Comparison of ENCODE assay signal across 15 cellular contexts in the genomic region with DNA sequence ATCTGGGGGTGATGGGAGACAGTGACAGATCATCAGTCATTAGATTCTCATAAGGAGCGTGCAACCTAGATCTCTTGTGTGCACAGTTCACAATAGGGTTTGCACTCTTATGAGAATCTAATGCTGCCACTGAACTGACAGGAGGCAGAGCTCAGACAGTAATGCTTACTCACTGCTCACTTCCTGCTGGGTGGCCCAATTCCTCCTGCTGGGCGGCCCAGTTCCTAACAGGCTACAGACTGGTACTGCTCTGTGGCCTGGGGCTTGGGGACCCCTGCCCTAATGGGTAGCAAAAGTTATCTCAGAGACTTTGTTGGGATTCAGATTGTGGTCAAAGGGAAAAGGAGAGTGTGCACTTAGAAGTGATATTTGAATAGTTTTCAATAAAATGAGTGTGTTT.
"Had no signal": no experiment of that assay in that cellular context is flagged by ENCODE, and none has a peak within 500 bp of the region (broad histone marks: within the 10 kb centered on the region; RNA-seq: fewer than 3 reads in every experiment).

No MANE protein-coding gene starts in this region.

- H3K4me1 ChIP-seq: breast epithelium, gastrocnemius medialis, left ventricle myocardium inferior, pancreas had no signal

- H3K9me3 ChIP-seq: breast epithelium, gastrocnemius medialis, pancreas had no signal

- H3K27me3 Mint-ChIP-seq: activated naive CD8-positive, alpha-beta T cell; activated T-cell treated with anti-CD3 and anti-CD28 coated beads, Interleukin-2, amount 50 U/mL, for 24 hours; stimulated activated naive CD8-positive, alpha-beta T cell treated with anti-CD3 and anti-CD28 coated beads, Interleukin-15, Interleukin-2, amounts not matched to agents 100 ng/mL and 50 ng/mL, for 24 hours had no signal

- H3K4me3 ChIP-seq: breast epithelium, gastrocnemius medialis, heart right ventricle, left ventricle myocardium inferior, neural progenitor cell, pancreas had no signal

- H3K27ac Mint-ChIP-seq: activated naive CD8-positive, alpha-beta T cell; activated T-cell treated with anti-CD3 and anti-CD28 coated beads, Interleukin-2, amount 50 U/mL, for 24 hours; neural progenitor cell; stimulated activated naive CD8-positive, alpha-beta T cell treated with anti-CD3 and anti-CD28 coated beads, Interleukin-15, Interleukin-2, amounts not matched to agents 100 ng/mL and 50 ng/mL, for 24 hours had no signal

- H3K27ac ChIP-seq: breast epithelium, gastrocnemius medialis, heart right ventricle, left ventricle myocardium inferior, neural progenitor cell, pancreas, VCaP had no signal

- H3K27me3 ChIP-seq: breast epithelium, heart right ventricle, neural progenitor cell, pancreas had no signal

- H3K9me3 Mint-ChIP-seq: stimulated activated naive CD8-positive, alpha-beta T cell treated with anti-CD3 and anti-CD28 coated beads, Interleukin-15, Interleukin-2, amounts not matched to agents 100 ng/mL and 50 ng/mL, for 24 hours had no signal

- H3K9ac ChIP-seq: neural progenitor cell had no signal

- DNase-seq: activated gamma-delta T cell; activated T-cell treated with anti-CD3 and anti-CD28 coated beads, Interleukin-2, amount 50 U/mL, for 24 hours; aorta; gastrocnemius medialis; heart right ventricle; left ventricle myocardium inferior; pancreas; stimulated activated CD4-positive, alpha-beta T cell treated with anti-CD3 and anti-CD28 coated beads, Interleukin-4, amount 100 ng/mL, for 1 hour; stimulated activated CD8-positive, alpha-beta memory T cell treated with anti-CD3 and anti-CD28 coated beads, Interleukin-4, amount 100 ng/mL, for 48 hours; SW 1271 had no signal

- H2AFZ ChIP-seq: neural progenitor cell had no signal

- ATAC-seq: gastrocnemius medialis, heart right ventricle, pancreas had no signal

- H3K4me2 ChIP-seq: neural progenitor cell had no signal

- H3K36me3 ChIP-seq: breast epithelium, gastrocnemius medialis, heart right ventricle, left ventricle myocardium inferior, neural progenitor cell, pancreas had no signal

- H3K4me3 Mint-ChIP-seq: activated naive CD8-positive, alpha-beta T cell; activated T-cell treated with anti-CD3 and anti-CD28 coated beads, Interleukin-2, amount 50 U/mL, for 24 hours; neural progenitor cell; stimulated activated naive CD8-positive, alpha-beta T cell treated with anti-CD3 and anti-CD28 coated beads, Interleukin-15, Interleukin-2, amounts not matched to agents 100 ng/mL and 50 ng/mL, for 24 hours had no signal
